In genomic region chr7:70787772-70788171, GRCh38 we compare ENCODE assay signal across 26 cellular contexts.
A peak's percentile ranks its signal among the peaks of the same experiment; 100 is the strongest.
DNase-seq lines count a peak whose midpoint lies in the region; TF ChIP-seq lines count a peak whose summit lies in the region.
"Had no signal": no experiment of that assay in that cellular context is flagged by ENCODE, and none has a peak within 500 bp of the region (broad histone marks: within the 10 kb centered on the region; RNA-seq: fewer than 3 reads in every experiment).

No MANE protein-coding gene starts in this region.

- no peak overlapping the region for H4K91ac ChIP-seq in H9 (ENCODE audit: insufficient read length, low read depth, low read length)

- peak overlapping the region; percentile 74 to 86 (median 78) for H3K4me3 Mint-ChIP-seq in CD4-positive, alpha-beta memory T cell
- H3K4me3 Mint-ChIP-seq in H9 (no peak overlapping the region), glutamatergic neuron (ENCODE audit: unreplicated experiment) (peak overlapping the region; percentile 57), MCF 10A (ENCODE audit: unreplicated experiment) (no peak overlapping the region)
- H3K4me3 Mint-ChIP-seq in activated T-helper 1 cell treated with anti-CD3 and anti-CD28 coated beads, Interleukin-12 subunit alpha, Interleukin-12 subunit beta, Interleukin-2, Interleukin-4 antibody, amounts not matched to agents 30 ng/mL and 10 ng/mL and 1 ng/mL, durations not matched to agents 14 hours and 24 hours and 36 hours, result peak overlapping the region; percentile 39
- H3K4me3 Mint-ChIP-seq: HFFc6, IgD-negative memory B cell had no signal

- no peaks in the 10 kb centered on the region for H3K79me1 ChIP-seq in H9 (ENCODE audit: insufficient read depth, low read depth, low read length, poor library complexity, severe bottlenecking)

- H3K4me1 Mint-ChIP-seq in CD4-positive, alpha-beta memory T cell, result peaks cover 24 to 54% (median 33%) of the 10 kb centered on the region in 4 donors
- H3K4me1 Mint-ChIP-seq in H9 (peaks cover 0 to 2% of the 10 kb centered on the region in 2 experiments; a peak in 1 of 4 replicates), glutamatergic neuron (ENCODE audit: low read depth, unreplicated experiment) (peaks cover 33% of the 10 kb centered on the region), MCF 10A (ENCODE audit: insufficient read depth, unreplicated experiment) (peaks cover 7% of the 10 kb centered on the region)
- peaks cover 14% of the 10 kb centered on the region for H3K4me1 Mint-ChIP-seq in activated T-helper 1 cell treated with anti-CD3 and anti-CD28 coated beads, Interleukin-12 subunit alpha, Interleukin-12 subunit beta, Interleukin-2, Interleukin-4 antibody, amounts not matched to agents 30 ng/mL and 10 ng/mL and 1 ng/mL, durations not matched to agents 14 hours and 24 hours and 36 hours (ENCODE audit: low read depth)
- H3K4me1 Mint-ChIP-seq: IgD-negative memory B cell had no signal

- DNase-seq in CD4-positive, alpha-beta memory T cell, result peak in 3 of 5 donors; percentile 33 to 64 (median 58)
- DNase-seq in H9, result no peak
- no peak for DNase-seq in activated T-helper 1 cell treated with anti-CD3 and anti-CD28 coated beads, Interleukin-12 subunit alpha, Interleukin-12 subunit beta, Interleukin-2, Interleukin-4 antibody, amounts not matched to agents 30 ng/mL and 10 ng/mL and 1 ng/mL, durations not matched to agents 14 hours and 24 hours and 36 hours (ENCODE audit: low spot score)
- DNase-seq in glutamatergic neuron, result no peak
- DNase-seq in midbrain (lab: John Stamatoyannopoulos, UW), result no peak
- no peak for DNase-seq in SW 1271 (lab: John Stamatoyannopoulos, UW)
- DNase-seq in NCI-H226, result no peak
- DNase-seq in MCF 10A (ENCODE audit: unreplicated experiment), result no peak
- DNase-seq: activated CD4-positive, CD25-positive, alpha-beta regulatory T cell; activated naive CD4-positive, alpha-beta T cell treated with anti-CD3 and anti-CD28 coated beads, Interleukin-2, amount 50 U/mL, for 16 hours; body of pancreas; DND-41; GF-D8; GOT3; HFFc6; hippocampal formation; left colon; NCI-H1048; NCI-H446 treated with DMSO at 0.1 percent for 48 hours; NCI-H82; SJCRH30; upper lobe of right lung had no signal

- H3K4ac ChIP-seq in H9 (ENCODE audit: low read depth, low read length), result no peak overlapping the region

- H3K36me3 ChIP-seq in CD4-positive, alpha-beta memory T cell (ENCODE audit: insufficient read depth, low read length), result no peaks in the 10 kb centered on the region

- peaks cover 30 to 51% of the 10 kb centered on the region in 2 donors for H3K36me3 Mint-ChIP-seq in CD4-positive, alpha-beta memory T cell
- H3K36me3 Mint-ChIP-seq in H9 (ENCODE audit: insufficient read depth in 1 of 3, low read depth in 3 of 3) (peaks cover 71 to 99% (median 97%) of the 10 kb centered on the region in 3 experiments), glutamatergic neuron (ENCODE audit: unreplicated experiment) (peaks cover 30% of the 10 kb centered on the region), MCF 10A (ENCODE audit: insufficient read depth, unreplicated experiment) (no peaks in the 10 kb centered on the region)
- H3K36me3 Mint-ChIP-seq in activated T-helper 1 cell treated with anti-CD3 and anti-CD28 coated beads, Interleukin-12 subunit alpha, Interleukin-12 subunit beta, Interleukin-2, Interleukin-4 antibody, amounts not matched to agents 30 ng/mL and 10 ng/mL and 1 ng/mL, durations not matched to agents 14 hours and 24 hours and 36 hours (ENCODE audit: low read depth), result no peaks in the 10 kb centered on the region

- no peak overlapping the region for H3K56ac ChIP-seq in H9 (ENCODE audit: insufficient read length, low read depth, low read length)

- H3K9me3 ChIP-seq in CD4-positive, alpha-beta memory T cell (ENCODE audit: control insufficient read depth in 1 of 2, low read length in 2 of 2), result no peaks in the 10 kb centered on the region
- H3K9me3 ChIP-seq in H9 (ENCODE audit: control insufficient read depth, low read depth, low read length), result no peaks in the 10 kb centered on the region
- H3K9me3 ChIP-seq: BLaER1, body of pancreas, mucosa of descending colon, SJCRH30, upper lobe of right lung had no signal

- no peak overlapping the region for H2BK20ac ChIP-seq in H9 (ENCODE audit: low read depth, low read length, poor library complexity, severe bottlenecking)

- POLR2A ChIA-PET in CD4-positive, alpha-beta memory T cell (lab: Charles Lee; ENCODE audit: partially characterized antibody), result interaction anchor here (0.8 to 4.8 kb wide), 10 partner anchors 9 to 139 kb away, joined by 3 to 145 read pairs (median 3); no protein-coding TSS in a partner anchor
- POLR2A ChIA-PET in MCF 10A (lab: Yijun Ruan, JAX), result no interaction called here

- H3K18ac ChIP-seq in H9 (ENCODE audit: insufficient read length, low read depth, low read length), result no peak overlapping the region

- H3K4me3 ChIP-seq in CD4-positive, alpha-beta memory T cell (ENCODE audit: low read length in 2 of 2), result no peak overlapping the region
- H3K4me3 ChIP-seq: BLaER1, body of pancreas, mucosa of descending colon, SJCRH30, skin epidermis, upper lobe of right lung had no signal

- no peak overlapping the region for H3T11ph ChIP-seq in H9 (ENCODE audit: low read length)

- peak overlapping the region; percentile 95 to 99 (median 98) for H3K27ac Mint-ChIP-seq in CD4-positive, alpha-beta memory T cell
- H3K27ac Mint-ChIP-seq in H9 (peak overlapping the region in 2 of 3 experiments; percentile 61 to 69; a peak in 1 of 7 replicates), glutamatergic neuron (ENCODE audit: unreplicated experiment) (peak overlapping the region; percentile 90), MCF 10A (ENCODE audit: low read depth, unreplicated experiment) (no peak overlapping the region)
- peak overlapping the region; percentile 63 for H3K27ac Mint-ChIP-seq in activated T-helper 1 cell treated with anti-CD3 and anti-CD28 coated beads, Interleukin-12 subunit alpha, Interleukin-12 subunit beta, Interleukin-2, Interleukin-4 antibody, amounts not matched to agents 30 ng/mL and 10 ng/mL and 1 ng/mL, durations not matched to agents 14 hours and 24 hours and 36 hours
- H3K27ac Mint-ChIP-seq: HFFc6, IgD-negative memory B cell had no signal

- CTCF ChIA-PET in CD4-positive, alpha-beta memory T cell (lab: Charles Lee; ENCODE audit: partially characterized antibody), result interaction anchor here (0.9 to 5.8 kb wide), 5 partner anchors 10 to 71 kb away, joined by 3 to 81 read pairs (median 5); no protein-coding TSS in a partner anchor
- CTCF ChIA-PET in MCF 10A (lab: Yijun Ruan, JAX), result no interaction called here

- no peaks in the 10 kb centered on the region for H3K23me2 ChIP-seq in H9 (ENCODE audit: insufficient read length, low read depth, low read length, poor library complexity, severe bottlenecking)

- no peak overlapping the region for H3K4me2 ChIP-seq in H9 (ENCODE audit: insufficient read depth, insufficient read length, low read length)
- H3K4me2 ChIP-seq: BLaER1 had no signal

- no peak overlapping the region for H2BK120ac ChIP-seq in H9 (ENCODE audit: low read depth, low read length, poor library complexity, severe bottlenecking)

- no peak overlapping the region for H2AK5ac ChIP-seq in H9 (ENCODE audit: insufficient read length, low read length)

- H4K5ac ChIP-seq in H9 (ENCODE audit: insufficient read length, low read depth, low read length), result no peak overlapping the region

- no peaks in the 10 kb centered on the region for H4K20me1 ChIP-seq in H9 (ENCODE audit: control insufficient read depth, insufficient read depth, insufficient read length)

- H3K9me3 Mint-ChIP-seq in CD4-positive, alpha-beta memory T cell, result peaks cover 0 to 2% (median 0%) of the 10 kb centered on the region in 8 donors
- no peaks in the 10 kb centered on the region for H3K9me3 Mint-ChIP-seq in H9
- H3K9me3 Mint-ChIP-seq in activated T-helper 1 cell treated with anti-CD3 and anti-CD28 coated beads, Interleukin-12 subunit alpha, Interleukin-12 subunit beta, Interleukin-2, Interleukin-4 antibody, amounts not matched to agents 30 ng/mL and 10 ng/mL and 1 ng/mL, durations not matched to agents 14 hours and 24 hours and 36 hours, result peaks cover 7% of the 10 kb centered on the region
- H3K9me3 Mint-ChIP-seq in glutamatergic neuron (ENCODE audit: unreplicated experiment), result peaks cover 18% of the 10 kb centered on the region
- H3K9me3 Mint-ChIP-seq in MCF 10A (ENCODE audit: unreplicated experiment), result no peaks in the 10 kb centered on the region
- H3K9me3 Mint-ChIP-seq: IgD-negative memory B cell had no signal

- H3K9ac ChIP-seq in H9 (ENCODE audit: extremely low read depth, insufficient read length, low read length), result no peak overlapping the region
- H3K9ac ChIP-seq: BLaER1 had no signal

- peaks cover 39% of the 10 kb centered on the region for H3K4me1 ChIP-seq in CD4-positive, alpha-beta memory T cell (ENCODE audit: insufficient read depth, low read length)
- H3K4me1 ChIP-seq in H9 (ENCODE audit: insufficient read depth, low read length), result no peaks in the 10 kb centered on the region
- H3K4me1 ChIP-seq: BLaER1, body of pancreas, SJCRH30, upper lobe of right lung had no signal

- no TSS peak for BruUV-seq in MCF 10A (replicated peaks; lab: Mats Ljungman, UMichigan)

- no peaks in the 10 kb centered on the region for H3K79me2 ChIP-seq in H9 (ENCODE audit: insufficient read depth, low read length)

- TF ChIP-seq CTCF in H9 (conservative IDR thresholded peaks at IDR 0.05), result no peak
- TF ChIP-seq CTCF in glutamatergic neuron (IDR thresholded peaks at IDR 0.05; ENCODE audit: partially characterized antibody, unreplicated experiment), result no peak
- TF ChIP-seq CTCF in MCF 10A (IDR thresholded peaks at IDR 0.05; ENCODE audit: unreplicated experiment), result no peak

- WGBS in H9 (ENCODE audit: extremely low coverage, insufficient read length, low lambda C conversion rate), result no CpG with 5 or more reads among the region's 8 CpGs

- H2BK15ac ChIP-seq in H9 (ENCODE audit: low read depth, low read length), result no peak overlapping the region

- no peak overlapping the region for H2AFZ ChIP-seq in H9 (ENCODE audit: low read length)

- H2BK5ac ChIP-seq in H9 (ENCODE audit: insufficient read length, low read length), result no peak overlapping the region

- H3K27ac ChIP-seq in CD4-positive, alpha-beta memory T cell (ENCODE audit: low read depth, low read length), result peak overlapping the region; percentile 60
- no peak overlapping the region for H3K27ac ChIP-seq in H9 (ENCODE audit: insufficient read length, low read depth, low read length)
- H3K27ac ChIP-seq: BLaER1, body of pancreas, SJCRH30, upper lobe of right lung had no signal

- no peak overlapping the region for H2BK12ac ChIP-seq in H9 (ENCODE audit: insufficient read length, low read depth, low read length)

- intact Hi-C loops in CD4-positive, alpha-beta memory T cell (cut with micrococcal nuclease), result loop anchor here (1.0 kb wide), 2 partner anchors 8 to 139 kb away; no protein-coding TSS in a partner anchor
- intact Hi-C loops in activated T-helper 1 cell treated with anti-CD3 and anti-CD28 coated beads, Interleukin-12 subunit alpha, Interleukin-12 subunit beta, Interleukin-2, Interleukin-4 antibody, amounts not matched to agents 30 ng/mL and 10 ng/mL and 1 ng/mL, durations not matched to agents 14 hours and 24 hours and 36 hours (cut with micrococcal nuclease), result loop anchor here (1.0 kb wide), 1 partner anchor 139 kb away; no protein-coding TSS in a partner anchor
- intact Hi-C loops in MCF 10A (cut with micrococcal nuclease), result no loop called here

- H4K8ac ChIP-seq in H9 (replicated peaks; ENCODE audit: insufficient read length, low read depth, low read length), result no peak overlapping the region

- H3K14ac ChIP-seq in H9 (ENCODE audit: insufficient read depth, low read length), result no peak overlapping the region

- no peak overlapping the region for H3K23ac ChIP-seq in H9 (ENCODE audit: insufficient read length, low read depth, low read length)

- H3K27me3 ChIP-seq in CD4-positive, alpha-beta memory T cell (ENCODE audit: insufficient read depth, low read length), result no peaks in the 10 kb centered on the region
- no peaks in the 10 kb centered on the region for H3K27me3 ChIP-seq in H9 (ENCODE audit: insufficient read depth, low read length)
- H3K27me3 ChIP-seq: BLaER1, body of pancreas, SJCRH30, upper lobe of right lung had no signal

- H3K27me3 Mint-ChIP-seq in CD4-positive, alpha-beta memory T cell, result no peaks in the 10 kb centered on the region
- H3K27me3 Mint-ChIP-seq in H9 (ENCODE audit: low read depth) (peaks cover 2% of the 10 kb centered on the region; the same call in 1 of the 2 replicates), glutamatergic neuron (ENCODE audit: unreplicated experiment) (peaks cover 23% of the 10 kb centered on the region), MCF 10A (ENCODE audit: insufficient read depth, unreplicated experiment) (no peaks in the 10 kb centered on the region)
- H3K27me3 Mint-ChIP-seq in activated T-helper 1 cell treated with anti-CD3 and anti-CD28 coated beads, Interleukin-12 subunit alpha, Interleukin-12 subunit beta, Interleukin-2, Interleukin-4 antibody, amounts not matched to agents 30 ng/mL and 10 ng/mL and 1 ng/mL, durations not matched to agents 14 hours and 24 hours and 36 hours (ENCODE audit: insufficient read depth), result no peaks in the 10 kb centered on the region
- H3K27me3 Mint-ChIP-seq: IgD-negative memory B cell had no signal

Comparison
In these comparisons a context has a peak if more than half of its experiments do, and no peak if none do; other contexts are left out.
1. DNase-seq: peak in CD4-positive, alpha-beta memory T cell (3 of 5); none in H9 (single experiment), activated T-helper 1 cell treated with anti-CD3 and anti-CD28 coated beads, Interleukin-12 subunit alpha, Interleukin-12 subunit beta, Interleukin-2, Interleukin-4 antibody, amounts not matched to agents 30 ng/mL and 10 ng/mL and 1 ng/mL, durations not matched to agents 14 hours and 24 hours and 36 hours (single experiment), glutamatergic neuron (single experiment), midbrain (single experiment), SW 1271 (0 of 2), NCI-H226 (single experiment) and MCF 10A (single experiment).
2. H3K4me3 Mint-ChIP-seq: peak in CD4-positive, alpha-beta memory T cell (8 of 8), activated T-helper 1 cell treated with anti-CD3 and anti-CD28 coated beads, Interleukin-12 subunit alpha, Interleukin-12 subunit beta, Interleukin-2, Interleukin-4 antibody, amounts not matched to agents 30 ng/mL and 10 ng/mL and 1 ng/mL, durations not matched to agents 14 hours and 24 hours and 36 hours (single experiment) and glutamatergic neuron (single experiment); none in H9 (0 of 2) and MCF 10A (single experiment).